Comparison of ENCODE assay signal across 34 cellular contexts in the genomic region with DNA sequence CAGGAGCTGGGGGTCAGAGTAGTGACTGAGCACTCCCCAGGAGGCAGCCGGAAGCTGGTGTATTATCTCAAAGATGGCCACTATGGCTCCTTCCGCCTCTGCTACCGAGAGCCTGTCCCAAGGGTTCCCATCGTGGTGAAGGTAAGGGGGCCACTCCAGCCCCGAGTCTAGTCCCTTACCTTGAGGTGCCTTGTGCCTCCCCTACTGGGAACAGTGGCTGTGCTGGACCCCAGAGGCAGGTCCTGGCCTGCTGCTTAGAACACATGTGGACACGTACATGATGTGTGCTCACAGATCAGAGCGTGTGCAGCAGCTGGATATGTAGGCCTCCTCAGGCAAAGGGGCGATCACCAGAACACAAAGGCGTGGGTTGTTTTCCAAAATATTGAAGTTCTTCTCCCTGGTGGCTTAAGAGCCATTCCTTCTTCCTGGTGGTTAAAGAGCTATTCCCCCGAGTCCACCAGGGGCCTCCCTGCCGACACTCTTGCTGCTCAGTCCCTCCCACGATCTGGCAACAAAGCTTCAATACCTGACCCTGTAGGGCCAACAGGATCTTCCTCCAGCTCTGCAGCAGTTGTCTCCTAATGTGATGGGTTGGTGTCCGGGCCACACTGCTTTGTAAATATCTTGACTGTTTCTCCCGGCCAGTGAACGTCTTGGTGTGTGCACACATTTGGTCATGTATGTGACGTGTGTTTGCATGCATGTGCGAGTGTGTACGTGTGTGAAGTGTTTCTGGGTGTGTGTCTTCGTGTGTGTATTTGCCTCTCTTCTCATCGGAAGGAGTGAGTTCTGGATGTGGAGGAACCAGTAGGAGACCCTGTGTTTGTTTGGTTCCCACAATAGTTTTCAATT.
DNase-seq lines count a peak whose midpoint lies in the region; ATAC-seq, FAIRE-seq and TF ChIP-seq lines count a peak whose summit lies in the region.
"Had no signal": no experiment of that assay in that cellular context is flagged by ENCODE, and none has a peak within 500 bp of the region (broad histone marks: within the 10 kb centered on the region; RNA-seq: fewer than 3 reads in every experiment).

No MANE protein-coding gene starts in this region.

- CTCF ChIA-PET in WTC11 (lab: Charles Lee): interaction anchor here (0.6 to 1.1 kb wide), 11 partner anchors 9 to 728 kb away, joined by 3 to 8 read pairs (median 3); no protein-coding TSS in a partner anchor

- no peak overlapping the region for H3K27ac Mint-ChIP-seq in WTC11
- H3K27ac Mint-ChIP-seq: activated naive CD4-positive, alpha-beta T cell treated with anti-CD3 and anti-CD28 coated beads, Interleukin-2, amount 50 U/mL, for 72 hours; activated T-helper 17 cell treated with anti-CD3 and anti-CD28 coated beads, Interleukin-2, amount 50 U/mL, for 72 hours; CD4-positive, alpha-beta memory T cell had no signal

- H4K20me1 ChIP-seq in osteoblast (ENCODE audit: insufficient read depth, low read length): peaks cover 2% of the 10 kb centered on the region

- peaks cover 33% of the 10 kb centered on the region for H3K4me1 Mint-ChIP-seq in WTC11

- peaks cover 75% of the 10 kb centered on the region for H3K27me3 ChIP-seq in osteoblast (ENCODE audit: insufficient read depth, low read length)
- H3K27me3 ChIP-seq: ascending aorta, upper lobe of left lung had no signal

- peak; percentile 51 for FAIRE-seq in GM18507 (lab: Jason Lieb, UNC)
- FAIRE-seq: endothelial cell of umbilical vein, kidney had no signal

- no peaks in the 10 kb centered on the region for H3K36me3 Mint-ChIP-seq in WTC11
- H3K36me3 Mint-ChIP-seq: activated naive CD4-positive, alpha-beta T cell treated with anti-CD3 and anti-CD28 coated beads, Interleukin-2, amount 50 U/mL, for 72 hours; CD4-positive, alpha-beta memory T cell had no signal

- no peak overlapping the region for H2AFZ ChIP-seq in osteoblast (ENCODE audit: low read length)

- no peak overlapping the region for H3K27ac ChIP-seq in osteoblast (ENCODE audit: low read depth, low read length)
- H3K27ac ChIP-seq: ascending aorta, lower lobe of right lung, prostate gland, upper lobe of left lung, WERI-Rb-1 had no signal

- POLR2A ChIA-PET in WTC11 (lab: Charles Lee): no interaction called here

- H3K36me3 ChIP-seq in osteoblast (ENCODE audit: insufficient read depth, low read length): no peaks in the 10 kb centered on the region
- H3K36me3 ChIP-seq: ascending aorta, lower lobe of right lung, prostate gland, upper lobe of left lung, WERI-Rb-1 had no signal

- peaks cover 13% of the 10 kb centered on the region for H3K4me1 ChIP-seq in osteoblast (ENCODE audit: insufficient read depth, low read length)
- H3K4me1 ChIP-seq: ascending aorta, lower lobe of right lung, prostate gland, upper lobe of left lung had no signal

- no peaks in the 10 kb centered on the region for H3K79me2 ChIP-seq in osteoblast (ENCODE audit: insufficient read depth, low read length)

- no peaks in the 10 kb centered on the region for H3K9me3 ChIP-seq in osteoblast (ENCODE audit: low read depth, low read length)
- H3K9me3 ChIP-seq: ascending aorta, lower lobe of right lung, mucosa of descending colon, prostate gland, upper lobe of left lung had no signal

- no peaks in the 10 kb centered on the region for H3K9me3 Mint-ChIP-seq in WTC11
- H3K9me3 Mint-ChIP-seq: activated naive CD4-positive, alpha-beta T cell treated with anti-CD3 and anti-CD28 coated beads, Interleukin-2, amount 50 U/mL, for 72 hours; activated T-helper 17 cell treated with anti-CD3 and anti-CD28 coated beads, Interleukin-2, amount 50 U/mL, for 72 hours; neural crest cell; T-helper 2 cell treated with Interferon-gamma antibody and Interleukin-4, amounts not matched to agents 5 μg/mL and 100 μg/mL, for 36 hours had no signal

- no peak for DNase-seq in GM18507 (ENCODE audit: extremely low spot score, insufficient read length, low read depth)
- peak; percentile 42 for DNase-seq in HuH-7 (ENCODE audit: low spot score)
- no peak for DNase-seq in WTC11 (ENCODE audit: low spot score)
- peak; percentile 62 for DNase-seq in osteoblast (ENCODE audit: insufficient read length, low spot score, missing footprints)
- DNase-seq in retina: no peak
- DNase-seq in ecto neural progenitor cell (ENCODE audit: low spot score): no peak
- DNase-seq in AG08395 (ENCODE audit: low spot score): no peak
- DNase-seq in T1000 (lab: John Stamatoyannopoulos, UW): no peak
- DNase-seq: activated CD4-positive, alpha-beta T cell treated with anti-CD3 and anti-CD28 coated beads, Interleukin-2, amount 50 U/mL, for 1 hour; activated CD8-positive, alpha-beta memory T cell treated with anti-CD3 and anti-CD28 coated beads, Interleukin-2, amount 50 U/mL, for 4 hours; CD4-positive, alpha-beta memory T cell; central memory CD4-positive, alpha-beta T cell; dermis blood vessel endothelial cell; DMS153; GDM1; Kasumi-1; kidney; lower lobe of right lung; mucosa of descending colon; NCI-H1105 treated with DMSO at 0.1 percent for 48 hours; NCI-H2029 treated with DMSO at 0.1 percent for 48 hours; NCI-H226; NCI-H748 treated with DMSO at 0.1 percent for 48 hours; OCI-M1; stimulated activated CD8-positive, alpha-beta memory T cell treated with anti-CD3 and anti-CD28 coated beads, Interleukin-4, amount 100 ng/mL, for 48 hours; upper lobe of left lung; WERI-Rb-1 had no signal

- no peak overlapping the region for H3K4me3 Mint-ChIP-seq in WTC11
- H3K4me3 Mint-ChIP-seq: activated T-helper 17 cell treated with anti-CD3 and anti-CD28 coated beads, Interleukin-2, amount 50 U/mL, for 72 hours; CD4-positive, alpha-beta memory T cell; neural crest cell; T-helper 2 cell treated with Interferon-gamma antibody and Interleukin-4, amounts not matched to agents 5 μg/mL and 100 μg/mL, for 36 hours had no signal

- 0 out of 2 replicates have a peak, but pooled peaks have one; percentile 20 for ATAC-seq in WTC11
- ATAC-seq: activated naive CD4-positive, alpha-beta T cell treated with anti-CD3 and anti-CD28 coated beads, Interleukin-2, amount 50 U/mL, for 72 hours; activated T-helper 17 cell treated with anti-CD3 and anti-CD28 coated beads, Interleukin-2, amount 50 U/mL, for 72 hours; lower lobe of right lung had no signal

- TF ChIP-seq CTCF in WTC11 (IDR thresholded peaks at IDR 0.05) (no peak), osteoblast (IDR thresholded peaks at IDR 0.05; ENCODE audit: extremely low read depth, low read depth, low read length) (no peak)

- no peaks in the 10 kb centered on the region for H3K27me3 Mint-ChIP-seq in WTC11 (ENCODE audit: low read depth)

- no peak overlapping the region for H3K4me2 ChIP-seq in osteoblast (ENCODE audit: insufficient read depth, low read length)

- H3K4me3 ChIP-seq in osteoblast (ENCODE audit: insufficient read depth, low read length): no peak overlapping the region
- H3K4me3 ChIP-seq: ascending aorta, lower lobe of right lung, mucosa of descending colon, prostate gland, upper lobe of left lung had no signal

TF ChIP-seq in WTC11, 78 proteins besides CTCF, POLR2A, EP300 and RAD21 (continues in another document):
- TF ChIP-seq ZNF317 (CRISPR knock-in tag; IDR thresholded peaks at IDR 0.05; ENCODE audit: borderline replicate concordance, low read depth) (no peak), ZNF423 (CRISPR knock-in tag; IDR thresholded peaks at IDR 0.05) (no peak), CBFB (CRISPR knock-in tag; IDR thresholded peaks at IDR 0.05; ENCODE audit: low read depth) (no peak), SOX15 (CRISPR knock-in tag; IDR thresholded peaks at IDR 0.05) (no peak)
- TF ChIP-seq, protein P1, sequence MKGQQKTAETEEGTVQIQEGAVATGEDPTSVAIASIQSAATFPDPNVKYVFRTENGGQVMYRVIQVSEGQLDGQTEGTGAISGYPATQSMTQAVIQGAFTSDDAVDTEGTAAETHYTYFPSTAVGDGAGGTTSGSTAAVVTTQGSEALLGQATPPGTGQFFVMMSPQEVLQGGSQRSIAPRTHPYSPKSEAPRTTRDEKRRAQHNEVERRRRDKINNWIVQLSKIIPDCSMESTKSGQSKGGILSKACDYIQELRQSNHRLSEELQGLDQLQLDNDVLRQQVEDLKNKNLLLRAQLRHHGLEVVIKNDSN (CRISPR knock-in tag; IDR thresholded peaks at IDR 0.05): no peak
- TF ChIP-seq, protein P2, sequence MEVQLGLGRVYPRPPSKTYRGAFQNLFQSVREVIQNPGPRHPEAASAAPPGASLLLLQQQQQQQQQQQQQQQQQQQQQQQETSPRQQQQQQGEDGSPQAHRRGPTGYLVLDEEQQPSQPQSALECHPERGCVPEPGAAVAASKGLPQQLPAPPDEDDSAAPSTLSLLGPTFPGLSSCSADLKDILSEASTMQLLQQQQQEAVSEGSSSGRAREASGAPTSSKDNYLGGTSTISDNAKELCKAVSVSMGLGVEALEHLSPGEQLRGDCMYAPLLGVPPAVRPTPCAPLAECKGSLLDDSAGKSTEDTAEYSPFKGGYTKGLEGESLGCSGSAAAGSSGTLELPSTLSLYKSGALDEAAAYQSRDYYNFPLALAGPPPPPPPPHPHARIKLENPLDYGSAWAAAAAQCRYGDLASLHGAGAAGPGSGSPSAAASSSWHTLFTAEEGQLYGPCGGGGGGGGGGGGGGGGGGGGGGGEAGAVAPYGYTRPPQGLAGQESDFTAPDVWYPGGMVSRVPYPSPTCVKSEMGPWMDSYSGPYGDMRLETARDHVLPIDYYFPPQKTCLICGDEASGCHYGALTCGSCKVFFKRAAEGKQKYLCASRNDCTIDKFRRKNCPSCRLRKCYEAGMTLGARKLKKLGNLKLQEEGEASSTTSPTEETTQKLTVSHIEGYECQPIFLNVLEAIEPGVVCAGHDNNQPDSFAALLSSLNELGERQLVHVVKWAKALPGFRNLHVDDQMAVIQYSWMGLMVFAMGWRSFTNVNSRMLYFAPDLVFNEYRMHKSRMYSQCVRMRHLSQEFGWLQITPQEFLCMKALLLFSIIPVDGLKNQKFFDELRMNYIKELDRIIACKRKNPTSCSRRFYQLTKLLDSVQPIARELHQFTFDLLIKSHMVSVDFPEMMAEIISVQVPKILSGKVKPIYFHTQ (CRISPR knock-in tag; IDR thresholded peaks at IDR 0.05): no peak
- TF ChIP-seq, protein P3, sequence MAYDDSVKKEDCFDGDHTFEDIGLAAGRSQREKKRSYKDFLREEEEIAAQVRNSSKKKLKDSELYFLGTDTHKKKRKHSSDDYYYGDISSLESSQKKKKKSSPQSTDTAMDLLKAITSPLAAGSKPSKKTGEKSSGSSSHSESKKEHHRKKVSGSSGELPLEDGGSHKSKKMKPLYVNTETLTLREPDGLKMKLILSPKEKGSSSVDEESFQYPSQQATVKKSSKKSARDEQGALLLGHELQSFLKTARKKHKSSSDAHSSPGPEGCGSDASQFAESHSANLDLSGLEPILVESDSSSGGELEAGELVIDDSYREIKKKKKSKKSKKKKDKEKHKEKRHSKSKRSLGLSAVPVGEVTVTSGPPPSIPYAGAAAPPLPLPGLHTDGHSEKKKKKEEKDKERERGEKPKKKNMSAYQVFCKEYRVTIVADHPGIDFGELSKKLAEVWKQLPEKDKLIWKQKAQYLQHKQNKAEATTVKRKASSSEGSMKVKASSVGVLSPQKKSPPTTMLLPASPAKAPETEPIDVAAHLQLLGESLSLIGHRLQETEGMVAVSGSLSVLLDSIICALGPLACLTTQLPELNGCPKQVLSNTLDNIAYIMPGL (CRISPR knock-in tag; IDR thresholded peaks at IDR 0.05): no peak

Comparison
In these comparisons a context has a peak if more than half of its experiments do, and no peak if none do; other contexts are left out.
1. DNase-seq: peak in HuH-7 (single experiment) and osteoblast (single experiment); none in GM18507 (single experiment), WTC11 (single experiment), retina (single experiment), ecto neural progenitor cell (single experiment), AG08395 (single experiment) and T1000 (single experiment).